ENCODE assay signal across 10 cellular contexts in genomic region chr22:44309137-44309536, GRCh38. TPM values are rescaled to one million over a fixed set of nuclear protein-coding genes. Genes with fewer than 3 reads are reported as not detected.
DNase-seq lines count a peak whose midpoint lies in the region; ATAC-seq and TF ChIP-seq lines count a peak whose summit lies in the region.
"Had no signal": no experiment of that assay in that cellular context is flagged by ENCODE, and none has a peak within 500 bp of the region (broad histone marks: within the 10 kb centered on the region; RNA-seq: fewer than 3 reads in every experiment).

No MANE protein-coding gene starts in this region.

- H3K27ac Mint-ChIP-seq in osteocyte (ENCODE audit: unreplicated experiment), result peak overlapping the region; percentile 79
- H3K27ac Mint-ChIP-seq: activated CD4-positive, alpha-beta T cell treated with anti-CD3 and anti-CD28 coated beads, Interleukin-2, amount 10 ng/mL, durations not matched to agents 7 days and 5 days had no signal

- no peaks in the 10 kb centered on the region for H3K9me3 Mint-ChIP-seq in osteocyte (ENCODE audit: unreplicated experiment)
- H3K9me3 Mint-ChIP-seq: activated CD4-positive, alpha-beta T cell treated with anti-CD3 and anti-CD28 coated beads, Interleukin-2, amount 10 ng/mL, durations not matched to agents 7 days and 5 days had no signal

- TF ChIP-seq CTCF in osteocyte (IDR thresholded peaks at IDR 0.05) (no peak), testis (IDR thresholded peaks at IDR 0.05) (no peak)

- no peaks in the 10 kb centered on the region for H3K27me3 Mint-ChIP-seq in osteocyte (ENCODE audit: unreplicated experiment)
- H3K27me3 Mint-ChIP-seq: activated CD4-positive, alpha-beta T cell treated with anti-CD3 and anti-CD28 coated beads, Interleukin-2, amount 10 ng/mL, durations not matched to agents 7 days and 5 days had no signal

- no peaks in the 10 kb centered on the region for H3K36me3 ChIP-seq in testis (ENCODE audit: low read depth, missing control alignments)
- H3K36me3 ChIP-seq: heart left ventricle had no signal

- peaks cover 63% of the 10 kb centered on the region for H3K4me1 Mint-ChIP-seq in osteocyte (ENCODE audit: unreplicated experiment)

- TF ChIP-seq POLR2A in testis (IDR thresholded peaks at IDR 0.05), result no peak

- no peak for ATAC-seq in GM18858 (IDR thresholded peaks at IDR 0.05; ENCODE audit: unreplicated experiment)

- peak; percentile 86 for DNase-seq in Caki2 (ENCODE audit: low read depth)
- peak; percentile 26 for DNase-seq in NCI-H524 treated with DMSO at 0.1 percent for 48 hours (lab: John Stamatoyannopoulos, UW)
- DNase-seq in epithelial cell of prostate (ENCODE audit: low read depth, low spot score), result peak; percentile 88
- no peak for DNase-seq in osteocyte (ENCODE audit: extremely low spot score, unreplicated experiment)
- DNase-seq in NCI-H1105 treated with DMSO at 0.1 percent for 48 hours (lab: John Stamatoyannopoulos, UW), result no peak
- DNase-seq in testis, result no peak
- no peak for DNase-seq in DMS114 treated with DMSO at 0.1 percent for 48 hours (lab: John Stamatoyannopoulos, UW; ENCODE audit: unreplicated experiment)
- DNase-seq: activated CD4-positive, alpha-beta T cell treated with anti-CD3 and anti-CD28 coated beads, Interleukin-2, amount 10 ng/mL, durations not matched to agents 7 days and 5 days had no signal

- 81 to 100% methylated on average over 1 to 16 of the region's 16 CpGs for WGBS in testis, 2 donors

- H3K36me3 Mint-ChIP-seq in osteocyte (ENCODE audit: unreplicated experiment), result no peaks in the 10 kb centered on the region

- no peaks in the 10 kb centered on the region for H3K27me3 ChIP-seq in testis
- H3K27me3 ChIP-seq: heart left ventricle had no signal

- no peak overlapping the region for H3K27ac ChIP-seq in epithelial cell of prostate
- H3K27ac ChIP-seq in testis, result no peak overlapping the region

- peaks cover 6% of the 10 kb centered on the region for H3K4me1 ChIP-seq in testis

- intact Hi-C loops in testis (cut with DNase I; ENCODE audit: low total_unique reads), result no loop called here

- no peak overlapping the region for H3K4me3 ChIP-seq in testis
- H3K4me3 ChIP-seq: heart left ventricle had no signal

- in situ Hi-C loops in Caki2 (cut with HindIII; ENCODE audit: low pct_unique_long_range_greater_than_20kb, low sequenced_read_pairs), result no loop called here

- no peak overlapping the region for H3K4me3 Mint-ChIP-seq in osteocyte (ENCODE audit: unreplicated experiment)
- H3K4me3 Mint-ChIP-seq: activated CD4-positive, alpha-beta T cell treated with anti-CD3 and anti-CD28 coated beads, Interleukin-2, amount 10 ng/mL, durations not matched to agents 7 days and 5 days had no signal

- H3K9me3 ChIP-seq in testis, result no peaks in the 10 kb centered on the region
- H3K9me3 ChIP-seq: heart left ventricle had no signal

RNA-seq across cellular contexts. Expression of gene SHISAL1, which starts 3.6 kb away (rescaled TPM):
- 1.2 and 3.5 TPM in 2 replicates for total RNA-seq in Caki2 (2014; rRNA removed; shearing (Covaris generic); ENCODE audit: low replicate concordance)
- total RNA-seq in osteocyte, result 5.0 and 6.1 TPM in 2 replicates
- total RNA-seq in testis, result 1 to 10 TPM; 3.0 to 3.9 TPM
- polyA plus RNA-seq in testis (ENCODE audit: insufficient read depth, low read depth, low replicate concordance), result 3.1 TPM
- total RNA-seq: activated CD4-positive, alpha-beta T cell treated with anti-CD3 and anti-CD28 coated beads, Interleukin-2, amount 10 ng/mL, durations not matched to agents 7 days and 5 days had no signal

Comparison
In these comparisons a context has a peak if more than half of its experiments do, and no peak if none do; other contexts are left out.
1. DNase-seq: peak in Caki2 (single experiment), NCI-H524 treated with DMSO at 0.1 percent for 48 hours (single experiment) and epithelial cell of prostate (single experiment); none in osteocyte (single experiment), NCI-H1105 treated with DMSO at 0.1 percent for 48 hours (single experiment), testis (single experiment) and DMS114 treated with DMSO at 0.1 percent for 48 hours (single experiment).